Comparison of ENCODE assay signal across 9 cellular contexts in genomic region chr15:67419705-67420104, GRCh38.
"Had no signal": no experiment of that assay in that cellular context is flagged by ENCODE, and none has a peak within 500 bp of the region (broad histone marks: within the 10 kb centered on the region; RNA-seq: fewer than 3 reads in every experiment).

No MANE protein-coding gene starts in this region.

- DNase-seq: GM23248, GOT3, H7, HFFc6 had no signal

- H2AFZ ChIP-seq: GM23248 had no signal

- FAIRE-seq: HepG2 had no signal

- H3K27ac ChIP-seq: GM23248, HL-60 had no signal

- H3K4me1 Mint-ChIP-seq: IgD-negative memory B cell had no signal

- H3K4me3 Mint-ChIP-seq: HFFc6, IgD-negative memory B cell had no signal

- H3K9me3 ChIP-seq: HAP-1 had no signal

- H3K4me1 ChIP-seq: HAP-1 had no signal

- H3K4me3 ChIP-seq: GM23248, HAP-1 had no signal

- H3K36me3 ChIP-seq: HAP-1 had no signal

- H3K27ac Mint-ChIP-seq: HFFc6, IgD-negative memory B cell had no signal

- ATAC-seq: HCT116, HepG2 had no signal

- H3K9me3 Mint-ChIP-seq: HFFc6, IgD-negative memory B cell had no signal
